ENCODE assay signal across 9 cellular contexts in genomic region chr2:110804915-110805314, GRCh38.
A peak's percentile ranks its signal among the peaks of the same experiment; 100 is the strongest.
DNase-seq lines count a peak whose midpoint lies in the region; ATAC-seq lines count a peak whose summit lies in the region.
"Had no signal": no experiment of that assay in that cellular context is flagged by ENCODE, and none has a peak within 500 bp of the region (broad histone marks: within the 10 kb centered on the region; RNA-seq: fewer than 3 reads in every experiment).

No MANE protein-coding gene starts in this region.

- no peaks in the 10 kb centered on the region for H3K9me3 ChIP-seq in CD4-positive, alpha-beta memory T cell (ENCODE audit: control insufficient read depth in 1 of 2, low read length in 2 of 2)
- H3K9me3 ChIP-seq in Karpas-422 (ENCODE audit: low read length) = peaks cover 5% of the 10 kb centered on the region

- POLR2A ChIA-PET in CD4-positive, alpha-beta memory T cell (lab: Charles Lee; ENCODE audit: partially characterized antibody) = no interaction called here
- POLR2A ChIA-PET in naive thymus-derived CD8-positive, alpha-beta T cell (lab: Charles Lee) = no interaction called here

- H3K4me1 Mint-ChIP-seq in CD4-positive, alpha-beta memory T cell = peaks cover 9 to 18% (median 13%) of the 10 kb centered on the region in 4 donors
- peaks cover 0 to 23% (median 5%) of the 10 kb centered on the region in 4 donors for H3K4me1 Mint-ChIP-seq in naive thymus-derived CD8-positive, alpha-beta T cell

- no peak overlapping the region for H3K27ac ChIP-seq in CD4-positive, alpha-beta memory T cell (ENCODE audit: low read depth, low read length)
- H3K27ac ChIP-seq in Karpas-422 (ENCODE audit: low read length) = no peak overlapping the region

- H3K27me3 Mint-ChIP-seq in CD4-positive, alpha-beta memory T cell = peaks cover 7 to 8% of the 10 kb centered on the region in 2 donors
- H3K27me3 Mint-ChIP-seq in naive thymus-derived CD8-positive, alpha-beta T cell = peaks cover 14 to 72% (median 33%) of the 10 kb centered on the region in 5 donors

- CTCF ChIA-PET in CD4-positive, alpha-beta memory T cell (lab: Charles Lee; ENCODE audit: partially characterized antibody) = interaction anchor here (0.9 kb wide), 1 partner anchor 894 kb away, joined by 3 read pairs; no protein-coding TSS in a partner anchor

- H3K9me3 Mint-ChIP-seq in CD4-positive, alpha-beta memory T cell = peaks cover 0 to 8% (median 1%) of the 10 kb centered on the region in 8 donors
- H3K9me3 Mint-ChIP-seq in naive thymus-derived CD8-positive, alpha-beta T cell = peaks cover 0 to 10% (median 4%) of the 10 kb centered on the region in 9 donors

- H3K27me3 ChIP-seq in CD4-positive, alpha-beta memory T cell (ENCODE audit: insufficient read depth, low read length) = no peaks in the 10 kb centered on the region
- 0 out of 2 replicates have a peak, but pooled peaks cover 8% of the 10 kb centered on the region for H3K27me3 ChIP-seq in Karpas-422 (ENCODE audit: low read length)

- no peak overlapping the region for H3K9ac ChIP-seq in Karpas-422 (ENCODE audit: low read length)

- no peaks in the 10 kb centered on the region for H3K36me3 Mint-ChIP-seq in CD4-positive, alpha-beta memory T cell
- H3K36me3 Mint-ChIP-seq in naive thymus-derived CD8-positive, alpha-beta T cell = peaks cover 0 to 7% (median 0%) of the 10 kb centered on the region in 3 donors

- H2AFZ ChIP-seq in Karpas-422 (ENCODE audit: low read length) = no peak overlapping the region

- H3K79me2 ChIP-seq in Karpas-422 (ENCODE audit: low read length) = no peaks in the 10 kb centered on the region

- H3K4me2 ChIP-seq in Karpas-422 (ENCODE audit: low read depth, low read length, poor library complexity, severe bottlenecking) = no peak overlapping the region

- H4K20me1 ChIP-seq in Karpas-422 (ENCODE audit: insufficient read depth, low read depth, low read length) = no peaks in the 10 kb centered on the region

- no peak overlapping the region for H3K4me3 ChIP-seq in CD4-positive, alpha-beta memory T cell (ENCODE audit: low read length in 2 of 2)
- no peak overlapping the region for H3K4me3 ChIP-seq in Karpas-422 (ENCODE audit: low read length)

- intact Hi-C loops in CD4-positive, alpha-beta memory T cell (cut with micrococcal nuclease) = no loop called here
- intact Hi-C loops in head of caudate nucleus (cut with DNase I) = no loop called here

- ATAC-seq in HG02852 (IDR thresholded peaks at IDR 0.05; ENCODE audit: unreplicated experiment) = peak; percentile 86
- ATAC-seq in naive thymus-derived CD8-positive, alpha-beta T cell = peak; percentile 52 to 67

- H3K36me3 ChIP-seq in CD4-positive, alpha-beta memory T cell (ENCODE audit: insufficient read depth, low read length) = no peaks in the 10 kb centered on the region
- no peaks in the 10 kb centered on the region; the same call in 1 of the 2 replicates for H3K36me3 ChIP-seq in Karpas-422 (ENCODE audit: insufficient read depth, low read length)

- peak overlapping the region in 5 of 7 donors; percentile 13 to 70 (median 37) for H3K27ac Mint-ChIP-seq in CD4-positive, alpha-beta memory T cell
- peak overlapping the region in 1 of 10 donors; percentile 31 for H3K27ac Mint-ChIP-seq in naive thymus-derived CD8-positive, alpha-beta T cell

- no peaks in the 10 kb centered on the region for H3K9me2 ChIP-seq in Karpas-422 (replicated peaks; ENCODE audit: insufficient read depth, low read length)

- H3K4me1 ChIP-seq in CD4-positive, alpha-beta memory T cell (ENCODE audit: insufficient read depth, low read length) = peaks cover 15% of the 10 kb centered on the region
- no peaks in the 10 kb centered on the region for H3K4me1 ChIP-seq in Karpas-422 (ENCODE audit: low read length)

- H3K4me3 Mint-ChIP-seq in CD4-positive, alpha-beta memory T cell = peak overlapping the region in 5 of 8 donors; percentile 15 to 31 (median 26)
- peak overlapping the region in 1 of 10 donors; percentile 2 for H3K4me3 Mint-ChIP-seq in naive thymus-derived CD8-positive, alpha-beta T cell

- DNase-seq in CD4-positive, alpha-beta memory T cell = peak; percentile 49 to 86 (median 63)
- DNase-seq in activated CD4-positive, alpha-beta T cell treated with anti-CD3 and anti-CD28 coated beads for 48 hours = peak; percentile 77
- DNase-seq in naive thymus-derived CD8-positive, alpha-beta T cell = peak in 2 of 10 donors; percentile 5 to 31
- no peak for DNase-seq in Karpas-422
- DNase-seq in midbrain (lab: John Stamatoyannopoulos, UW) = no peak
- DNase-seq in head of caudate nucleus = no peak
- no peak for DNase-seq in SHP77 (lab: John Stamatoyannopoulos, UW)
- DNase-seq: C1 segment of cervical spinal cord had no signal

Comparison
In these comparisons a context has a peak if more than half of its experiments do, and no peak if none do; other contexts are left out.
1. DNase-seq: peak in CD4-positive, alpha-beta memory T cell (5 of 5) and activated CD4-positive, alpha-beta T cell treated with anti-CD3 and anti-CD28 coated beads for 48 hours (single experiment); none in Karpas-422 (single experiment), midbrain (single experiment), head of caudate nucleus (0 of 42) and SHP77 (0 of 2).